ENCODE assay signal across 17 cellular contexts in genomic region chr20:44571367-44571766, GRCh38. TPM values are rescaled to one million over a fixed set of nuclear protein-coding genes. Genes with fewer than 3 reads are reported as not detected.
DNase-seq lines count a peak whose midpoint lies in the region; ATAC-seq and TF ChIP-seq lines count a peak whose summit lies in the region.
"Had no signal": no experiment of that assay in that cellular context is flagged by ENCODE, and none has a peak within 500 bp of the region (broad histone marks: within the 10 kb centered on the region; RNA-seq: fewer than 3 reads in every experiment).

No MANE protein-coding gene starts in this region.

- CTCF ChIA-PET in A673 (lab: Charles Lee): interaction anchor here (0.5 to 0.8 kb wide), 2 partner anchors 23 to 68 kb away, joined by 3 to 5 read pairs; no protein-coding TSS in a partner anchor

- H3K4me3 ChIP-seq in A673 (ENCODE audit: low read depth, low read length, poor library complexity, severe bottlenecking): no peak overlapping the region
- H3K4me3 ChIP-seq in CD4-positive, CD25-positive, alpha-beta regulatory T cell (ENCODE audit: low read depth, low read length): no peak overlapping the region
- peak overlapping the region; percentile 43 for H3K4me3 ChIP-seq in SK-N-MC
- H3K4me3 ChIP-seq in muscle layer of duodenum (ENCODE audit: low read depth in 1 of 2, low read length in 2 of 2): no peak overlapping the region
- H3K4me3 ChIP-seq: left lung had no signal

- no peak overlapping the region for H3K4me3 Mint-ChIP-seq in CD4-positive, CD25-positive, alpha-beta regulatory T cell
- H3K4me3 Mint-ChIP-seq: nephron progenitor cell had no signal

- peak overlapping the region in 1 of 3 donors; percentile 32 for H3K27ac Mint-ChIP-seq in CD4-positive, CD25-positive, alpha-beta regulatory T cell
- H3K27ac Mint-ChIP-seq: nephron progenitor cell had no signal

- POLR2A ChIA-PET in A673 (lab: Charles Lee; ENCODE audit: low non-redundant PET): no interaction called here

- intact Hi-C loops in A673 (cut with micrococcal nuclease; ENCODE audit: unreplicated experiment): no loop called here
- intact Hi-C loops in posterior cingulate gyrus (cut with DNase I): no loop called here

- H3K27me3 ChIP-seq in A673 (replicated peaks; ENCODE audit: insufficient read depth, low read depth, low read length, poor library complexity): no peaks in the 10 kb centered on the region
- H3K27me3 ChIP-seq in CD4-positive, CD25-positive, alpha-beta regulatory T cell (ENCODE audit: control insufficient read depth, insufficient read depth, low read length): peaks cover 2% of the 10 kb centered on the region
- no peaks in the 10 kb centered on the region for H3K27me3 ChIP-seq in muscle layer of duodenum (ENCODE audit: low read depth, low read length)
- H3K27me3 ChIP-seq: left lung had no signal

- H3K27me3 Mint-ChIP-seq in CD4-positive, CD25-positive, alpha-beta regulatory T cell: peaks cover 5% of the 10 kb centered on the region

- H3K27ac ChIP-seq in A673 (ENCODE audit: low read depth, low read length, poor library complexity, severe bottlenecking) (peak overlapping the region; percentile 19), SK-N-MC (peak overlapping the region; percentile 100), muscle layer of duodenum (ENCODE audit: low read length) (peak overlapping the region; percentile 1)
- H3K27ac ChIP-seq in CD4-positive, CD25-positive, alpha-beta regulatory T cell (ENCODE audit: insufficient read depth, low read length, poor library complexity, severe bottlenecking): no peak overlapping the region
- H3K27ac ChIP-seq: C4-2B had no signal

- no peak for DNase-seq in A673 (ENCODE audit: low spot score)
- peak in 2 of 3 donors; percentile 9 to 37 for DNase-seq in CD4-positive, CD25-positive, alpha-beta regulatory T cell
- no peak for DNase-seq in SK-N-MC (ENCODE audit: low read depth, low spot score)
- DNase-seq in posterior cingulate gyrus: no peak
- DNase-seq in NCI-H510A (lab: John Stamatoyannopoulos, UW): no peak
- DNase-seq: activated naive CD4-positive, alpha-beta T cell; DMS79 treated with DMSO at 0.1 percent for 48 hours; effector CD4-positive, alpha-beta T cell; left lung; NCI-H1436 treated with DMSO at 0.1 percent for 48 hours; NCI-H345; nephron progenitor cell; retina had no signal

- ATAC-seq in CD4-positive, CD25-positive, alpha-beta regulatory T cell (ENCODE audit: low read depth in 2 of 2): peak; percentile 31 to 40
- ATAC-seq in HG03045 (IDR thresholded peaks at IDR 0.05; ENCODE audit: unreplicated experiment) (no peak), esophagus mucosa (no peak)
- ATAC-seq: left lung had no signal

- peaks cover 0 to 6% (median 4%) of the 10 kb centered on the region in 4 donors for H3K4me1 Mint-ChIP-seq in CD4-positive, CD25-positive, alpha-beta regulatory T cell

- H3K9me3 Mint-ChIP-seq in CD4-positive, CD25-positive, alpha-beta regulatory T cell: no peaks in the 10 kb centered on the region
- H3K9me3 Mint-ChIP-seq: nephron progenitor cell had no signal

- peak overlapping the region; percentile 45 for H3K9ac ChIP-seq in SK-N-MC (ENCODE audit: insufficient read length)

- H3K4me1 ChIP-seq in A673 (ENCODE audit: insufficient read depth, low read length, poor library complexity, severe bottlenecking): peaks cover 30% of the 10 kb centered on the region
- no peaks in the 10 kb centered on the region for H3K4me1 ChIP-seq in CD4-positive, CD25-positive, alpha-beta regulatory T cell (ENCODE audit: control insufficient read depth, insufficient read depth, low read length, poor library complexity, severe bottlenecking)
- H3K4me1 ChIP-seq in muscle layer of duodenum (ENCODE audit: control insufficient read depth in 1 of 2, insufficient read depth in 2 of 2, low read length in 2 of 2): peaks cover 3 to 11% of the 10 kb centered on the region in 2 donors

- BruUV-seq in A673 (replicated peaks; lab: Mats Ljungman, UMichigan): no TSS peak

- TF ChIP-seq CTCF in A673 (conservative IDR thresholded peaks at IDR 0.05; ENCODE audit: low read depth, low read length): no peak

- no peaks in the 10 kb centered on the region for H3K36me3 Mint-ChIP-seq in CD4-positive, CD25-positive, alpha-beta regulatory T cell

- H3K9me3 ChIP-seq in A673 (ENCODE audit: low read depth, low read length, poor library complexity, severe bottlenecking) (no peaks in the 10 kb centered on the region), SK-N-MC (ENCODE audit: low read depth, low read length) (no peaks in the 10 kb centered on the region), muscle layer of duodenum (ENCODE audit: control insufficient read depth in 1 of 2, low read length in 2 of 2) (no peaks in the 10 kb centered on the region)
- H3K9me3 ChIP-seq in CD4-positive, CD25-positive, alpha-beta regulatory T cell (ENCODE audit: control insufficient read depth in 2 of 2, low read length in 2 of 2): no peaks in the 10 kb centered on the region
- H3K9me3 ChIP-seq: left lung had no signal

- H3K36me3 ChIP-seq in A673 (ENCODE audit: insufficient read depth, low read length, poor library complexity, severe bottlenecking) (no peaks in the 10 kb centered on the region), SK-N-MC (ENCODE audit: insufficient read depth, low read length) (no peaks in the 10 kb centered on the region), muscle layer of duodenum (ENCODE audit: control insufficient read depth in 1 of 2, insufficient read depth in 2 of 2, low read length in 2 of 2) (peaks cover 0 to 6% of the 10 kb centered on the region in 2 donors)
- H3K36me3 ChIP-seq in CD4-positive, CD25-positive, alpha-beta regulatory T cell (ENCODE audit: control insufficient read depth, insufficient read depth, low read length): no peaks in the 10 kb centered on the region
- H3K36me3 ChIP-seq: left lung had no signal

RNA-seq across cellular contexts. Expression of gene PKIG, which starts 11.0 kb away (rescaled TPM):
- total RNA-seq in A673 (2021): 58.5 and 64.9 TPM in 2 replicates
- total RNA-seq in CD4-positive, CD25-positive, alpha-beta regulatory T cell: 0.44 TPM
- polyA plus RNA-seq in CD4-positive, CD25-positive, alpha-beta regulatory T cell: 1 to 10 TPM in 3 of 4 donors, under 1 TPM in 1; 0.73 to 1.6 (median 1.1) TPM
- 11.3 TPM for total RNA-seq in esophagus mucosa

RNA-seq across cellular contexts. Expression of gene SERINC3, which starts 49.5 kb away (rescaled TPM):
- total RNA-seq in A673 (2021): 48.7 and 50.5 TPM in 2 replicates
- total RNA-seq in CD4-positive, CD25-positive, alpha-beta regulatory T cell: 77.3 TPM
- polyA plus RNA-seq in CD4-positive, CD25-positive, alpha-beta regulatory T cell: 100 to 1,000 TPM; 195 to 254 (median 202) TPM
- total RNA-seq in esophagus mucosa: 64.9 TPM

Comparison
In these comparisons a context has a peak if more than half of its experiments do, and no peak if none do; other contexts are left out.
1. DNase-seq: peak in CD4-positive, CD25-positive, alpha-beta regulatory T cell (2 of 3); none in A673 (single experiment), SK-N-MC (single experiment), posterior cingulate gyrus (0 of 10) and NCI-H510A (single experiment).
2. ATAC-seq: peak in CD4-positive, CD25-positive, alpha-beta regulatory T cell (2 of 2); none in HG03045 (single experiment) and esophagus mucosa (single experiment).